ENCODE assay signal across 8 cellular contexts in the genomic region with DNA sequence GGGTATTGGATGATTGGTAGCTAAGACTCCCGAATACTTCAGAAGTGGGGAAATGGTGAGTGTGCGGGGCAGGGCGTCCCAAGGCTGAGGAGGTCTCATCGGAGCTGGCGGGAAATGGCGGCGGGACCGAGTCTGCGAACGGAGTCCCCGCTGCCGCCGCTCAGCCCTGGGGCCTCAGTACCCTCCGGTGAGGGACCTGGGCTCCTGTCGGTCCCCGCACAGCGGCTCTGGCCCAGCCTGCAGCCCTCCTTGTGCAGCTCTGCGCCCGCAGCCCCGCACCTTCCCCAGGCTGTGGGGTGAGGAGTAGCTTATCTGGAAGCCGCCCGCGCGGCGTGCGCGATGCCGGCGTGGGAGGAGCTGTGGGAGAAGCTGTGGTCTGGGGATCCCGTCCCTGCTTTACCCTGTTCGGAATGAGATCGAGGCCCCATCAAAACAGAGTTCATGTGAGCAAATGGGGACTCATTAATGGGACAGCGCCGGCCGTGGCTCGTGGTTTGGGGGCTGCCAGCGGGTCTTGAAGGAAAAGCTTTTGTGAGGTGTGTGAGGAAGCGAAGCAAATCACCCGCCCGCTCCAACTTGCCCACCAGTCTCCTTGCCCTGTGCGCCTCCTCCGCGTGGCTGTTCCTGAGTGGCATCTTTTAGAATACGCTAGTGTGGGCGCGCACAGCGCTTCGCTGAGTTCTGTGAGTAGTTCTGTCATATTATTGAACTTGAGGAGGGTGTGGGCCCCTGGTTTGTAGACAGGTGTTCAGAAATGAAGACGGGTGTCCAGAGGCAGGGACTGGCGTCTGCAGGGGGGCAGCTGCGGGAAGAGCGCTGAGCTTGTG. TPM values are rescaled to one million over a fixed set of nuclear protein-coding genes. Genes with fewer than 3 reads are reported as not detected.
DNase-seq lines count a peak whose midpoint lies in the region; ATAC-seq and TF ChIP-seq lines count a peak whose summit lies in the region.

No MANE protein-coding gene starts in this region.

- H3K27me3 ChIP-seq in breast epithelium: no peaks in the 10 kb centered on the region

- TF ChIP-seq CTCF in breast epithelium (IDR thresholded peaks at IDR 0.05): no peak

- H3K9me3 Mint-ChIP-seq in T-helper 1 cell treated with Interleukin-12 subunit alpha and Interleukin-12 subunit beta and Interleukin-4 antibody, amounts not matched to agents 30 μg/mL and 1 μg/mL, for 36 hours: peaks cover 54% of the 10 kb centered on the region

- intact Hi-C loops in breast epithelium (cut with DNase I; ENCODE audit: low total_unique reads): no loop called here
- intact Hi-C loops in left colon (cut with DNase I, micrococcal nuclease): no loop called here

- ATAC-seq in HG02970 (IDR thresholded peaks at IDR 0.05; ENCODE audit: low FRiP score, unreplicated experiment) (peak; percentile 14), left colon (peak; percentile 31)

- no peak for TF ChIP-seq POLR2A in breast epithelium (IDR thresholded peaks at IDR 0.05)

- H3K27me3 Mint-ChIP-seq in T-helper 1 cell treated with Interleukin-12 subunit alpha and Interleukin-12 subunit beta and Interleukin-4 antibody, amounts not matched to agents 30 μg/mL and 1 μg/mL, for 36 hours (ENCODE audit: low read depth): peaks cover 3% of the 10 kb centered on the region

- peak overlapping the region; percentile 93 to 98 for H3K27ac ChIP-seq in breast epithelium

- H3K27ac Mint-ChIP-seq in T-helper 1 cell treated with Interleukin-12 subunit alpha and Interleukin-12 subunit beta and Interleukin-4 antibody, amounts not matched to agents 30 μg/mL and 1 μg/mL, for 36 hours: peak overlapping the region; percentile 99

- H3K4me1 Mint-ChIP-seq in T-helper 1 cell treated with Interleukin-12 subunit alpha and Interleukin-12 subunit beta and Interleukin-4 antibody, amounts not matched to agents 30 μg/mL and 1 μg/mL, for 36 hours (ENCODE audit: low read depth): peaks cover 18% of the 10 kb centered on the region

- peaks cover 18 to 27% of the 10 kb centered on the region in 2 donors for H3K9me3 ChIP-seq in breast epithelium

- H3K4me1 ChIP-seq in breast epithelium: peaks cover 0 to 8% of the 10 kb centered on the region in 2 donors

- peak overlapping the region; percentile 74 to 95 (median 94) for H3K4me3 ChIP-seq in breast epithelium

- H3K36me3 Mint-ChIP-seq in T-helper 1 cell treated with Interleukin-12 subunit alpha and Interleukin-12 subunit beta and Interleukin-4 antibody, amounts not matched to agents 30 μg/mL and 1 μg/mL, for 36 hours (ENCODE audit: low read depth): peaks cover 60% of the 10 kb centered on the region

- peak overlapping the region; percentile 99 for H3K4me3 Mint-ChIP-seq in T-helper 1 cell treated with Interleukin-12 subunit alpha and Interleukin-12 subunit beta and Interleukin-4 antibody, amounts not matched to agents 30 μg/mL and 1 μg/mL, for 36 hours

- H3K36me3 ChIP-seq in breast epithelium: no peaks in the 10 kb centered on the region

- DNase-seq in DMS 273 (lab: John Stamatoyannopoulos, UW; ENCODE audit: unreplicated experiment) (peak; percentile 78), DMS 273 treated with DMSO at 0.1 percent for 48 hours (lab: John Stamatoyannopoulos, UW) (no peak), breast epithelium (ENCODE audit: low spot score in 2 of 2) (peak in 1 of 2 donors; percentile 27), left colon (peak in 1 of 2 donors; percentile 58), SKM-1 (lab: John Stamatoyannopoulos, UW; ENCODE audit: unreplicated experiment) (no peak)
- DNase-seq in stimulated activated CD4-positive, alpha-beta T cell treated with anti-CD3 and anti-CD28 coated beads, Interleukin-4, amount 100 ng/mL, for 24 hours: peak; percentile 65

RNA-seq across cellular contexts. Expression of gene ZNF141, which starts 0.5 kb away (rescaled TPM):
- total RNA-seq in breast epithelium (10 to 100 TPM; 19.5 to 53.0 (median 39.0) TPM), left colon (10 to 100 TPM; 19.5 to 21.4 TPM)

RNA-seq across cellular contexts. Expression of gene ZNF732, which starts 32.9 kb away (rescaled TPM):
- total RNA-seq in breast epithelium (1 to 10 TPM in 1 of 3 donors, under 1 TPM in 2; 0.16 to 1.2 (median 0.66) TPM), left colon (under 1 TPM in 1 of 2 donors, not detected in 1; 0.21 TPM)

Comparison
In these comparisons a context has a peak if more than half of its experiments do, and no peak if none do; other contexts are left out.
1. DNase-seq: peak in DMS 273 (single experiment) and stimulated activated CD4-positive, alpha-beta T cell treated with anti-CD3 and anti-CD28 coated beads, Interleukin-4, amount 100 ng/mL, for 24 hours (single experiment); none in DMS 273 treated with DMSO at 0.1 percent for 48 hours (single experiment) and SKM-1 (single experiment).